In the genomic region with DNA sequence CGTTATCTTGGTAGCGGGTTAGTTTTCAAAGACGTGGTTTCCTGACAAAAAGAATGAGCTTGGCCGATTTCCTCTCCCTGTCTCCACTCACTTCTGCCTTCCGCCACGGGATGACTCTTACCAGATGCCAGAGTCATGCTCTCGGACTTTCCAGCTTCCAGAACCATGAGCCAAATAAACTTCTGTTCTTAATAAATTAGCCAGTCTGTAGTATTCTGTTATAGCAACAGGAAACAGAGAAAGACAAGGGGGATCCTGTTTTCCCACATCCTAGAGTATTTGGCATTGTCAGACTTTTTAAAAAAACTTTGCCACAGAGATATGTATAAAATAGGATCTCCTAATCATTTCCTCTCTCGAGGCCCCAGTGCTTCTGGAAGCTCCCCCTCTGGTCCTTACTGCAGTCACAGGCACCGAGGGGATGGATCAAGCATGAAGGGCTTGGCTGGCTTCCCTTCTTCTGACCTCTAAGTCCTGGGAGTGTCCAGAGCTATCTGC, we compare ENCODE assay signal across 11 cellular contexts.
A peak's percentile ranks its signal among the peaks of the same experiment; 100 is the strongest.
DNase-seq lines count a peak whose midpoint lies in the region; ATAC-seq lines count a peak whose summit lies in the region.
"Had no signal": no experiment of that assay in that cellular context is flagged by ENCODE, and none has a peak within 500 bp of the region (broad histone marks: within the 10 kb centered on the region; RNA-seq: fewer than 3 reads in every experiment).

No MANE protein-coding gene starts in this region.

- peaks cover 5 to 11% (median 7%) of the 10 kb centered on the region in 3 donors for H3K36me3 ChIP-seq in skeletal muscle tissue (ENCODE audit: control insufficient read depth in 3 of 3, insufficient read depth in 3 of 3, low read length in 3 of 3)
- H3K36me3 ChIP-seq in naive thymus-derived CD4-positive, alpha-beta T cell (ENCODE audit: control insufficient read depth in 2 of 3, insufficient read depth in 3 of 3, low read length in 3 of 3) = no peaks in the 10 kb centered on the region

- H3K27ac ChIP-seq in skeletal muscle tissue (ENCODE audit: low read depth, low read length) = peak overlapping the region; percentile 71
- no peak overlapping the region for H3K27ac ChIP-seq in naive thymus-derived CD4-positive, alpha-beta T cell (ENCODE audit: low read depth, low read length)

- H3K9me3 Mint-ChIP-seq in naive thymus-derived CD4-positive, alpha-beta T cell = peaks cover 0 to 1% (median 0%) of the 10 kb centered on the region in 11 donors
- H3K9me3 Mint-ChIP-seq: H9 had no signal

- CTCF ChIA-PET in naive thymus-derived CD4-positive, alpha-beta T cell (lab: Charles Lee) = no interaction called here

- H3K9ac ChIP-seq in skeletal muscle tissue (ENCODE audit: low read depth in 1 of 3, low read length in 3 of 3) = no peak overlapping the region

- peaks cover 7 to 40% (median 11%) of the 10 kb centered on the region in 5 donors for H3K27me3 Mint-ChIP-seq in naive thymus-derived CD4-positive, alpha-beta T cell

- POLR2A ChIA-PET in naive thymus-derived CD4-positive, alpha-beta T cell (lab: Charles Lee) = no interaction called here

- H3K27me3 ChIP-seq in skeletal muscle tissue (ENCODE audit: control insufficient read depth in 3 of 3, insufficient read depth in 3 of 3, low read length in 3 of 3) = no peaks in the 10 kb centered on the region
- no peaks in the 10 kb centered on the region for H3K27me3 ChIP-seq in naive thymus-derived CD4-positive, alpha-beta T cell (ENCODE audit: control insufficient read depth in 2 of 2, insufficient read depth in 2 of 2, low read length in 2 of 2)

- ATAC-seq in naive thymus-derived CD4-positive, alpha-beta T cell = no peak
- no peak for ATAC-seq in HG02763 (IDR thresholded peaks at IDR 0.05; ENCODE audit: unreplicated experiment)
- no peak for ATAC-seq in GM18867 (IDR thresholded peaks at IDR 0.05; ENCODE audit: unreplicated experiment)

- H3K4me1 ChIP-seq in skeletal muscle tissue (ENCODE audit: control insufficient read depth in 3 of 3, insufficient read depth in 3 of 3, low read length in 3 of 3) = peaks cover 34 to 44% (median 40%) of the 10 kb centered on the region in 3 donors
- no peaks in the 10 kb centered on the region for H3K4me1 ChIP-seq in naive thymus-derived CD4-positive, alpha-beta T cell (ENCODE audit: control insufficient read depth in 2 of 2, insufficient read depth in 2 of 2, low read length in 2 of 2)

- DNase-seq in GM04503 (ENCODE audit: low read depth) = peak; percentile 87
- peak; percentile 41 for DNase-seq in dedifferentiated amniotic fluid mesenchymal stem cell (ENCODE audit: extremely low spot score)
- DNase-seq in kidney tubule cell (ENCODE audit: low spot score) = peak; percentile 55
- no peak for DNase-seq in naive thymus-derived CD4-positive, alpha-beta T cell
- no peak for DNase-seq in germinal center (ENCODE audit: low spot score)
- DNase-seq: central memory CD4-positive, alpha-beta T cell; H9; NCI-H2081 had no signal

- no peaks in the 10 kb centered on the region for H3K9me3 ChIP-seq in skeletal muscle tissue (ENCODE audit: control insufficient read depth in 3 of 3, low read length in 3 of 3)
- no peaks in the 10 kb centered on the region for H3K9me3 ChIP-seq in naive thymus-derived CD4-positive, alpha-beta T cell (ENCODE audit: control insufficient read depth in 2 of 3, low read length in 3 of 3)

- H3K27ac Mint-ChIP-seq in naive thymus-derived CD4-positive, alpha-beta T cell = no peak overlapping the region
- H3K27ac Mint-ChIP-seq: H9 had no signal

- H3K36me3 Mint-ChIP-seq in naive thymus-derived CD4-positive, alpha-beta T cell = no peaks in the 10 kb centered on the region

- intact Hi-C loops in naive thymus-derived CD4-positive, alpha-beta T cell (cut with micrococcal nuclease) = no loop called here

- no peak overlapping the region for H3K4me3 Mint-ChIP-seq in naive thymus-derived CD4-positive, alpha-beta T cell
- H3K4me3 Mint-ChIP-seq: H9 had no signal

- no peak overlapping the region for H3K4me3 ChIP-seq in skeletal muscle tissue (ENCODE audit: low read length in 3 of 3)
- no peak overlapping the region for H3K4me3 ChIP-seq in naive thymus-derived CD4-positive, alpha-beta T cell (ENCODE audit: low read length)

- peaks cover 4 to 12% (median 5%) of the 10 kb centered on the region in 7 donors for H3K4me1 Mint-ChIP-seq in naive thymus-derived CD4-positive, alpha-beta T cell

Comparison
In these comparisons a context has a peak if more than half of its experiments do, and no peak if none do; other contexts are left out.
1. DNase-seq: peak in GM04503 (single experiment), dedifferentiated amniotic fluid mesenchymal stem cell (single experiment) and kidney tubule cell (single experiment); none in naive thymus-derived CD4-positive, alpha-beta T cell (0 of 9) and germinal center (single experiment).